ENCODE assay signal across 8 cellular contexts in genomic region chr14:64823305-64823985, GRCh38. TPM values are rescaled to one million over a fixed set of nuclear protein-coding genes. Genes with fewer than 3 reads are reported as not detected.
A peak's percentile ranks its signal among the peaks of the same experiment; 100 is the strongest.
DNase-seq lines count a peak whose midpoint lies in the region; ATAC-seq, FAIRE-seq and TF ChIP-seq lines count a peak whose summit lies in the region.

No MANE protein-coding gene starts in this region.

- BruUV-seq in HepG2 (replicated peaks; lab: Mats Ljungman, UMichigan): no TSS peak

- intact Hi-C loops in HepG2 (cut with micrococcal nuclease; ENCODE audit: unreplicated experiment): loop anchor here (5.0 kb wide), 3 partner anchors 69 to 199 kb away; no protein-coding TSS in a partner anchor

- peak overlapping the region; percentile 54 for H3K4me2 ChIP-seq in HepG2 (ENCODE audit: low read depth, low read length)

- peaks cover 16% of the 10 kb centered on the region for H3K4me1 ChIP-seq in HepG2 (ENCODE audit: insufficient read depth, low read length)

- no peak overlapping the region for H2AFZ ChIP-seq in HepG2 (ENCODE audit: low read length)

- POLR2A ChIA-PET in HepG2 (lab: Yijun Ruan, JAX): interaction anchor here (1.3 kb wide), 1 partner anchor 69 kb away, joined by 4 read pairs; no protein-coding TSS in a partner anchor

- 13% methylated on average over 14 of the region's 20 CpGs for WGBS in HepG2 (ENCODE audit: low lambda C conversion rate)

- peak; percentile 82 for TF ChIP-seq RAD21 in HepG2 (CRISPR knock-in tag; IDR thresholded peaks at IDR 0.05)

- H3K36me3 ChIP-seq in HepG2 (replicated peaks in 1 of 2; ENCODE audit: control insufficient read depth in 1 of 2, insufficient read depth in 2 of 2, low read length in 2 of 2): no peaks in the 10 kb centered on the region

- H3K27ac ChIP-seq in HepG2 (ENCODE audit: extremely low read length, insufficient read depth, low read length): no peak overlapping the region

- in situ Hi-C loops in HepG2 (cut with HindIII; ENCODE audit: extremely low pct_ligation_motif_present, low pct_unique_long_range_greater_than_20kb): loop anchor here (5.0 to 10.0 kb wide), 2 partner anchors 69 to 161 kb away; partner anchors contain the start of gene FNTB

- no peak for TF ChIP-seq POLR2A in HepG2 (IDR thresholded peaks at IDR 0.05; ENCODE audit: insufficient read depth in 1 of 2, low read depth in 2 of 2, low read length in 2 of 2)

- no peak for TF ChIP-seq EP300 in HepG2 (IDR thresholded peaks at IDR 0.05; ENCODE audit: low read depth in 2 of 2, low read length in 2 of 2)
- TF ChIP-seq EP300 in HepG2 (CRISPR knock-in tag; IDR thresholded peaks at IDR 0.05; ENCODE audit: borderline replicate concordance): no peak

- ATAC-seq in HG02642 (IDR thresholded peaks at IDR 0.05; ENCODE audit: poor library complexity, unreplicated experiment): peak; percentile 77
- ATAC-seq in HepG2: peak; percentile 97

- CTCF ChIA-PET in HepG2 (lab: Yijun Ruan, JAX; ENCODE audit: low intra/inter-chr PET ratio, low total read pairs): interaction anchor here (0.8 to 2.3 kb wide), 4 partner anchors 68 to 196 kb away, joined by 3 to 21 read pairs (median 5); no protein-coding TSS in a partner anchor

- H3K79me2 ChIP-seq in HepG2 (ENCODE audit: insufficient read depth, low read length): no peaks in the 10 kb centered on the region

- FAIRE-seq in HepG2 (lab: Jason Lieb, UNC): peak; percentile 76

- peak overlapping the region in 1 of 3 experiments; percentile 33; a peak in 1 of 6 replicates for H3K4me3 ChIP-seq in HepG2 (replicated peaks in 1 of 3; ENCODE audit: insufficient read depth in 1 of 3, low read depth in 2 of 3, low read length in 3 of 3)

- DNase-seq in DMS53 (lab: John Stamatoyannopoulos, UW) (peak; percentile 90), NCI-H460 (ENCODE audit: extremely low read depth, low read depth) (peak; percentile 64), cerebellum (ENCODE audit: low spot score) (peak; percentile 78), HepG2 (ENCODE audit: low spot score) (peak; percentile 40), NCI-H1048 (lab: John Stamatoyannopoulos, UW) (no peak)
- peak; percentile 61 to 65 for DNase-seq in activated CD4-positive, alpha-beta T cell treated with anti-CD3 and anti-CD28 coated beads for 4 hours
- peak; percentile 55 to 66 for DNase-seq in stimulated activated CD4-positive, alpha-beta T cell treated with anti-CD3 and anti-CD28 coated beads, Interleukin-4, amount 100 ng/mL, for 48 hours (ENCODE audit: low read depth in 2 of 2)

- no peak overlapping the region for H3K9ac ChIP-seq in HepG2 (ENCODE audit: insufficient read depth, low read depth, low read length)

- H4K20me1 ChIP-seq in HepG2 (ENCODE audit: insufficient read depth, low read length): no peaks in the 10 kb centered on the region

- no peaks in the 10 kb centered on the region for H3K9me3 ChIP-seq in HepG2 (ENCODE audit: low read length)

- H3K27me3 ChIP-seq in HepG2 (ENCODE audit: control insufficient read depth in 1 of 2, insufficient read depth in 2 of 2, low read length in 2 of 2): peaks cover 16 to 83% of the 10 kb centered on the region in 2 experiments

- TF ChIP-seq CTCF in HepG2 (CRISPR knock-in tag; IDR thresholded peaks at IDR 0.05): peak; percentile 94

TF ChIP-seq in HepG2, 621 proteins besides CTCF, POLR2A, EP300 and RAD21 (continues in another document):
- TF ChIP-seq ZNF230 (CRISPR knock-in tag; IDR thresholded peaks at IDR 0.05): no peak
- no peak for TF ChIP-seq ZNF274 (CRISPR knock-in tag; IDR thresholded peaks at IDR 0.05)
- TF ChIP-seq NFIB (CRISPR knock-in tag; IDR thresholded peaks at IDR 0.05; ENCODE audit: borderline replicate concordance): no peak
- 0 out of 2 replicates have a peak, but pooled peaks have one; percentile 24 for TF ChIP-seq ZSCAN31 (CRISPR knock-in tag; IDR thresholded peaks at IDR 0.05; ENCODE audit: low read depth)
- 0 out of 2 replicates have a peak, but pooled peaks have one; percentile 22 for TF ChIP-seq ZNF607 (CRISPR knock-in tag; IDR thresholded peaks at IDR 0.05; ENCODE audit: borderline replicate concordance)
- no peak for TF ChIP-seq ZNF746 (CRISPR knock-in tag; IDR thresholded peaks at IDR 0.05)
- TF ChIP-seq ELF3 (CRISPR knock-in tag; IDR thresholded peaks at IDR 0.05): peak; percentile 29; the same call in 1 of the 2 replicates
- TF ChIP-seq MTERF4 (CRISPR knock-in tag; IDR thresholded peaks at IDR 0.05): no peak
- TF ChIP-seq CERS6 (CRISPR knock-in tag; IDR thresholded peaks at IDR 0.05): no peak
- no peak for TF ChIP-seq MLLT10 (CRISPR knock-in tag; IDR thresholded peaks at IDR 0.05)
- TF ChIP-seq DR1 (CRISPR knock-in tag; IDR thresholded peaks at IDR 0.05): no peak
- TF ChIP-seq BCL6 (CRISPR knock-in tag; IDR thresholded peaks at IDR 0.05): 0 out of 2 replicates have a peak, but pooled peaks have one; percentile 22
- TF ChIP-seq HOXA5 (CRISPR knock-in tag; IDR thresholded peaks at IDR 0.05): no peak
- TF ChIP-seq BRF2 (CRISPR knock-in tag; IDR thresholded peaks at IDR 0.05): no peak
- TF ChIP-seq HES4 (CRISPR knock-in tag; IDR thresholded peaks at IDR 0.05; ENCODE audit: borderline replicate concordance): no peak
- TF ChIP-seq ZNF510 (CRISPR knock-in tag; IDR thresholded peaks at IDR 0.05; ENCODE audit: low read depth): no peak

RNA-seq across cellular contexts. Expression of gene SPTB, which starts 56.3 kb away (rescaled TPM):
- total RNA-seq in NCI-H460 (2014; rRNA removed; shearing (Covaris generic)): 0.09 and 0.10 TPM in 2 replicates
- polyA plus RNA-seq in NCI-H460 (2014; cell fraction: nucleus; rRNA removed): 0.12 TPM in 1 of 2 replicates, not detected in the other
- total RNA-seq in cerebellum (15.4 TPM), HepG2 (2016; rRNA removed; fragmentation: Illumina TruSeq; extraction: Trizol) (0.02 TPM in 1 of 2 replicates, not detected in the other)
- total RNA-seq in HepG2 (2016; cell fraction: cytosol; rRNA removed; fragmentation: Illumina TruSeq; extraction: Trizol; ENCODE audit: low read depth): not detected in 2 replicates
- 0.02 TPM in 1 of 2 replicates, not detected in the other for total RNA-seq in HepG2 (2016; cell fraction: insoluble cytoplasmic fraction; rRNA removed; fragmentation: Illumina TruSeq; extraction: Trizol)
- not detected in 2 replicates for total RNA-seq in HepG2 (2016; cell fraction: membrane; rRNA removed; fragmentation: Illumina TruSeq; extraction: Trizol)
- total RNA-seq in HepG2 (2016; cell fraction: nucleus; rRNA removed; fragmentation: Illumina TruSeq; extraction: Trizol): not detected in 2 replicates
- polyA plus RNA-seq in HepG2 (2011; rRNA removed): 0.01 TPM in 1 of 2 replicates, not detected in the other
- polyA plus RNA-seq in HepG2 (2011; cell fraction: cytosol; rRNA removed): not detected in 2 replicates
- polyA plus RNA-seq in HepG2 (2011; cell fraction: nucleus; rRNA removed): not detected in 2 replicates
- not detected in 2 replicates for polyA plus RNA-seq in HepG2 (2012)
- not detected in 2 replicates for polyA plus RNA-seq in HepG2 (2016; cell fraction: cytosol; fragmentation: Illumina TruSeq; extraction: Trizol; ENCODE audit: low read depth)
- polyA plus RNA-seq in HepG2 (2016; cell fraction: insoluble cytoplasmic fraction; fragmentation: Illumina TruSeq; extraction: Trizol; ENCODE audit: low read depth): not detected in 2 replicates
- polyA plus RNA-seq in HepG2 (2016; cell fraction: membrane; fragmentation: Illumina TruSeq; extraction: Trizol; ENCODE audit: low read depth): not detected in 2 replicates
- polyA plus RNA-seq in HepG2 (2016; cell fraction: nucleus; fragmentation: Illumina TruSeq; extraction: Trizol; ENCODE audit: insufficient read depth, low read depth): not detected in 2 replicates
- 0.28 TPM in 1 of 2 replicates, not detected in the other for polyA minus RNA-seq in HepG2 (2011; rRNA and poly(A)+ RNA removed; ENCODE audit: low replicate concordance)
- not detected in 2 replicates for polyA minus RNA-seq in HepG2 (2011; cell fraction: cytosol; rRNA and poly(A)+ RNA removed)
- polyA minus RNA-seq in HepG2 (2011; cell fraction: nucleus; rRNA and poly(A)+ RNA removed): not detected in 2 replicates

Comparison
In these comparisons a context has a peak if more than half of its experiments do, and no peak if none do; other contexts are left out.
1. RNA of gene SPTB, which starts 56.3 kb away (total RNA-seq): 15.4 TPM in cerebellum (single experiment); 0.09 to 0.10 TPM in NCI-H460 and 0.02 TPM in HepG2; every median in the first group is over 10 times any median in the second.